Comparison of ENCODE assay signal across 38 cellular contexts in the genomic region with DNA sequence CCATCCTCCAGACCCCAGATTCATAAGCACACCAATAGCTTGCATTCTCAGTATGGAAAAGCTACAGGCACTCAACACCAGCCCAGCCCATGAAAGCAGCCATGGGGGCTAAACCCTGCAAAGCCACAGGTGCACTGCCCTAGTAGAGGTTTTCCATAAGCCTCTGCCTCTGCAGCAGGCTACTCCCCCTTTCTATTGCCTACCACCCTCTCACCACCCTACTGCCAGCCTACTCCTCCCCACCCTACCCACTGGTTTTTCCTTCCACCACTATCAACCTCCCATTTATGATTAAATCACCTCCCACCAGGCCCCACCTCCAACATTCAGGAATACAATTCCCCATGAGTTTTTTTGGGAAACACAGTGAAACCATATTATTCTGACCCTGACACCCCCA.
"Had no signal": no experiment of that assay in that cellular context is flagged by ENCODE, and none has a peak within 500 bp of the region (broad histone marks: within the 10 kb centered on the region; RNA-seq: fewer than 3 reads in every experiment).

No MANE protein-coding gene starts in this region.

- H3K9me3 ChIP-seq: adrenal gland, ascending aorta, body of pancreas, breast epithelium had no signal

- H3K27me3 ChIP-seq: adrenal gland, ascending aorta, body of pancreas, brain microvascular endothelial cell, breast epithelium, cardiac muscle cell had no signal

- H3K9me3 Mint-ChIP-seq: activated naive CD4-positive, alpha-beta T cell treated with anti-CD3 and anti-CD28 coated beads for 36 hours; activated naive CD4-positive, alpha-beta T cell treated with anti-CD3 and anti-CD28 coated beads, Interleukin-2, amount 10 ng/mL, durations not matched to agents 7 days and 5 days; activated naive CD4-positive, alpha-beta T cell treated with anti-CD3 and anti-CD28 coated beads, Interleukin-2, amount 50 U/mL, for 24 hours; activated naive CD4-positive, alpha-beta T cell treated with anti-CD3 and anti-CD28 coated beads, Interleukin-2, amount 50 U/mL, for 72 hours; activated naive CD8-positive, alpha-beta T cell treated with anti-CD3 and anti-CD28 coated beads for 36 hours; activated naive CD8-positive, alpha-beta T cell treated with anti-CD3 and anti-CD28 coated beads, Interleukin-2, amount 10 ng/mL, durations not matched to agents 7 days and 5 days; activated naive CD8-positive, alpha-beta T cell treated with anti-CD3 and anti-CD28 coated beads, Interleukin-2, amount 50 U/mL, for 24 hours; activated T-cell treated with anti-CD3 and anti-CD28 coated beads, Interleukin-2, amount 50 U/mL, for 24 hours; activated T-cell treated with anti-CD3 and anti-CD28 coated beads, Interleukin-2, amount 50 U/mL, for 4 hours; activated T-cell treated with anti-CD3 and anti-CD28 coated beads, Interleukin-2, amount 50 U/mL, for 72 hours; activated T-helper 1 cell treated with anti-CD3 and anti-CD28 coated beads, Interleukin-12 subunit alpha, Interleukin-12 subunit beta, Interleukin-2, Interleukin-4 antibody, amounts not matched to agents 30 ng/mL and 10 ng/mL and 1 ng/mL, durations not matched to agents 14 hours and 24 hours and 36 hours; activated T-helper 2 cell treated with anti-CD3 and anti-CD28 coated beads, Interferon-gamma antibody, Interleukin-2, Interleukin-4, amounts not matched to agents 10 μg/mL and 5 μg/mL and 100 μg/mL, durations not matched to agents 14 hours and 24 hours and 36 hours had no signal

- DNase-seq: activated effector memory CD4-positive, alpha-beta T cell treated with anti-CD3 and anti-CD28 coated beads, Interleukin-2, amount 50 U/mL, for 16 hours; activated effector memory CD4-positive, alpha-beta T cell treated with Interleukin-2 at 50 U/mL for 16 hours; activated gamma-delta T cell; activated gamma-delta T cell treated with Interleukin-2 at 50 U/mL for 16 hours; activated naive CD4-positive, alpha-beta T cell; activated naive CD4-positive, alpha-beta T cell treated with anti-CD3 and anti-CD28 coated beads for 36 hours; activated naive CD4-positive, alpha-beta T cell treated with anti-CD3 and anti-CD28 coated beads, Interleukin-2, amount 10 ng/mL, durations not matched to agents 7 days and 5 days; activated naive CD4-positive, alpha-beta T cell treated with anti-CD3 and anti-CD28 coated beads, Interleukin-2, amount 50 U/mL, for 16 hours; activated naive CD4-positive, alpha-beta T cell treated with Interleukin-2 at 50 U/mL for 16 hours; activated naive CD8-positive, alpha-beta T cell treated with anti-CD3 and anti-CD28 coated beads for 36 hours; activated naive CD8-positive, alpha-beta T cell treated with anti-CD3 and anti-CD28 coated beads, Interleukin-2, amount 10 ng/mL, durations not matched to agents 7 days and 5 days; activated naive CD8-positive, alpha-beta T cell treated with anti-CD3 and anti-CD28 coated beads, Interleukin-2, amount 50 U/mL, for 24 hours; activated T-cell treated with anti-CD3 and anti-CD28 coated beads, Interleukin-2, amount 50 U/mL, for 1 hour; activated T-cell treated with anti-CD3 and anti-CD28 coated beads, Interleukin-2, amount 50 U/mL, for 24 hours; activated T-cell treated with anti-CD3 and anti-CD28 coated beads, Interleukin-2, amount 50 U/mL, for 4 hours; activated T-cell treated with anti-CD3 and anti-CD28 coated beads, Interleukin-2, amount 50 U/mL, for 48 hours; activated T-cell treated with anti-CD3 and anti-CD28 coated beads, Interleukin-2, amount 50 U/mL, for 72 hours; adrenal gland; amniotic stem cell; amygdala; anterior cingulate cortex; aorta; body of pancreas; brain microvascular endothelial cell; caudate nucleus; central memory CD4-positive, alpha-beta T cell; cerebellar nuclear complex had no signal

- H3K36me3 ChIP-seq: adrenal gland, ascending aorta, brain microvascular endothelial cell, breast epithelium, cardiac muscle cell had no signal

- H3K4me1 Mint-ChIP-seq: activated naive CD4-positive, alpha-beta T cell treated with anti-CD3 and anti-CD28 coated beads, Interleukin-2, amount 10 ng/mL, durations not matched to agents 7 days and 5 days; activated naive CD4-positive, alpha-beta T cell treated with anti-CD3 and anti-CD28 coated beads, Interleukin-2, amount 50 U/mL, for 24 hours; activated naive CD8-positive, alpha-beta T cell treated with anti-CD3 and anti-CD28 coated beads for 36 hours; activated naive CD8-positive, alpha-beta T cell treated with anti-CD3 and anti-CD28 coated beads, Interleukin-2, amount 10 ng/mL, durations not matched to agents 7 days and 5 days; activated naive CD8-positive, alpha-beta T cell treated with anti-CD3 and anti-CD28 coated beads, Interleukin-2, amount 50 U/mL, for 24 hours; activated T-helper 17 cell treated with anti-CD3 and anti-CD28 coated beads, Interleukin-2, amount 50 U/mL, for 72 hours; brain; central memory CD8-positive, alpha-beta T cell had no signal

- H3K27me3 Mint-ChIP-seq: activated naive CD4-positive, alpha-beta T cell treated with anti-CD3 and anti-CD28 coated beads, Interleukin-2, amount 10 ng/mL, durations not matched to agents 7 days and 5 days; activated naive CD8-positive, alpha-beta T cell treated with anti-CD3 and anti-CD28 coated beads, Interleukin-2, amount 10 ng/mL, durations not matched to agents 7 days and 5 days; activated T-cell treated with anti-CD3 and anti-CD28 coated beads, Interleukin-2, amount 50 U/mL, for 24 hours had no signal

- H3K27ac ChIP-seq: adrenal gland, ascending aorta, body of pancreas, brain microvascular endothelial cell, breast epithelium, cardiac muscle cell had no signal

- H3K4me3 ChIP-seq: adrenal gland, ascending aorta, body of pancreas, breast epithelium, cardiac muscle cell had no signal

- H3K4me1 ChIP-seq: adrenal gland, ascending aorta, body of pancreas, breast epithelium had no signal

- ATAC-seq: activated naive CD4-positive, alpha-beta T cell treated with anti-CD3 and anti-CD28 coated beads, Interleukin-2, amount 50 U/mL, for 72 hours; activated naive CD8-positive, alpha-beta T cell treated with anti-CD3 and anti-CD28 coated beads, Interleukin-2, amount 50 U/mL, for 24 hours; activated T-cell treated with anti-CD3 and anti-CD28 coated beads, Interleukin-2, amount 50 U/mL, for 4 hours; activated T-cell treated with anti-CD3 and anti-CD28 coated beads, Interleukin-2, amount 50 U/mL, for 72 hours; activated T-helper 17 cell treated with anti-CD3 and anti-CD28 coated beads, Interleukin-2, amount 50 U/mL, for 72 hours; body of pancreas had no signal

- H3K36me3 Mint-ChIP-seq: activated naive CD4-positive, alpha-beta T cell treated with anti-CD3 and anti-CD28 coated beads, Interleukin-2, amount 10 ng/mL, durations not matched to agents 7 days and 5 days; activated naive CD4-positive, alpha-beta T cell treated with anti-CD3 and anti-CD28 coated beads, Interleukin-2, amount 50 U/mL, for 24 hours; activated naive CD4-positive, alpha-beta T cell treated with anti-CD3 and anti-CD28 coated beads, Interleukin-2, amount 50 U/mL, for 72 hours; activated naive CD8-positive, alpha-beta T cell; activated naive CD8-positive, alpha-beta T cell treated with anti-CD3 and anti-CD28 coated beads for 36 hours; activated naive CD8-positive, alpha-beta T cell treated with anti-CD3 and anti-CD28 coated beads, Interleukin-2, amount 10 ng/mL, durations not matched to agents 7 days and 5 days; brain had no signal

- H3K4me3 Mint-ChIP-seq: activated naive CD4-positive, alpha-beta T cell treated with anti-CD3 and anti-CD28 coated beads for 36 hours; activated naive CD4-positive, alpha-beta T cell treated with anti-CD3 and anti-CD28 coated beads, Interleukin-2, amount 10 ng/mL, durations not matched to agents 7 days and 5 days; activated naive CD4-positive, alpha-beta T cell treated with anti-CD3 and anti-CD28 coated beads, Interleukin-2, amount 50 U/mL, for 24 hours; activated naive CD8-positive, alpha-beta T cell; activated naive CD8-positive, alpha-beta T cell treated with anti-CD3 and anti-CD28 coated beads for 36 hours; activated naive CD8-positive, alpha-beta T cell treated with anti-CD3 and anti-CD28 coated beads, Interleukin-2, amount 10 ng/mL, durations not matched to agents 7 days and 5 days; activated naive CD8-positive, alpha-beta T cell treated with anti-CD3 and anti-CD28 coated beads, Interleukin-2, amount 50 U/mL, for 24 hours; activated T-cell treated with anti-CD3 and anti-CD28 coated beads, Interleukin-2, amount 50 U/mL, for 24 hours; activated T-cell treated with anti-CD3 and anti-CD28 coated beads, Interleukin-2, amount 50 U/mL, for 4 hours; activated T-cell treated with anti-CD3 and anti-CD28 coated beads, Interleukin-2, amount 50 U/mL, for 72 hours; activated T-helper 1 cell treated with anti-CD3 and anti-CD28 coated beads, Interleukin-12 subunit alpha, Interleukin-12 subunit beta, Interleukin-2, Interleukin-4 antibody, amounts not matched to agents 30 ng/mL and 10 ng/mL and 1 ng/mL, durations not matched to agents 14 hours and 24 hours and 36 hours; activated T-helper 17 cell treated with anti-CD3 and anti-CD28 coated beads, Interleukin-2, amount 50 U/mL, for 72 hours; brain; central memory CD8-positive, alpha-beta T cell had no signal

- H3K27ac Mint-ChIP-seq: activated naive CD4-positive, alpha-beta T cell treated with anti-CD3 and anti-CD28 coated beads for 36 hours; activated naive CD4-positive, alpha-beta T cell treated with anti-CD3 and anti-CD28 coated beads, Interleukin-2, amount 10 ng/mL, durations not matched to agents 7 days and 5 days; activated naive CD4-positive, alpha-beta T cell treated with anti-CD3 and anti-CD28 coated beads, Interleukin-2, amount 50 U/mL, for 24 hours; activated naive CD4-positive, alpha-beta T cell treated with anti-CD3 and anti-CD28 coated beads, Interleukin-2, amount 50 U/mL, for 72 hours; activated naive CD8-positive, alpha-beta T cell; activated naive CD8-positive, alpha-beta T cell treated with anti-CD3 and anti-CD28 coated beads for 36 hours; activated naive CD8-positive, alpha-beta T cell treated with anti-CD3 and anti-CD28 coated beads, Interleukin-2, amount 10 ng/mL, durations not matched to agents 7 days and 5 days; activated naive CD8-positive, alpha-beta T cell treated with anti-CD3 and anti-CD28 coated beads, Interleukin-2, amount 50 U/mL, for 24 hours; activated T-cell treated with anti-CD3 and anti-CD28 coated beads, Interleukin-2, amount 50 U/mL, for 24 hours; activated T-cell treated with anti-CD3 and anti-CD28 coated beads, Interleukin-2, amount 50 U/mL, for 72 hours; activated T-helper 1 cell treated with anti-CD3 and anti-CD28 coated beads, Interleukin-12 subunit alpha, Interleukin-12 subunit beta, Interleukin-2, Interleukin-4 antibody, amounts not matched to agents 30 ng/mL and 10 ng/mL and 1 ng/mL, durations not matched to agents 14 hours and 24 hours and 36 hours; activated T-helper 17 cell treated with anti-CD3 and anti-CD28 coated beads, Interleukin-2, amount 50 U/mL, for 72 hours; activated T-helper 2 cell treated with anti-CD3 and anti-CD28 coated beads, Interferon-gamma antibody, Interleukin-2, Interleukin-4, amounts not matched to agents 10 μg/mL and 5 μg/mL and 100 μg/mL, durations not matched to agents 14 hours and 24 hours and 36 hours; brain had no signal
